Comparison of ENCODE assay signal across 9 cellular contexts in genomic region chr20:41249781-41250281, GRCh38.
DNase-seq lines count a peak whose midpoint lies in the region; ATAC-seq and TF ChIP-seq lines count a peak whose summit lies in the region.
"Had no signal": no experiment of that assay in that cellular context is flagged by ENCODE, and none has a peak within 500 bp of the region (broad histone marks: within the 10 kb centered on the region; RNA-seq: fewer than 3 reads in every experiment).

No MANE protein-coding gene starts in this region.

- H3K4me1 ChIP-seq in cardiac muscle cell (ENCODE audit: low read depth): peaks cover 8% of the 10 kb centered on the region
- peaks cover 0 to 69% (median 62%) of the 10 kb centered on the region in 4 donors for H3K4me1 ChIP-seq in sigmoid colon

- H3K27ac Mint-ChIP-seq in T-helper 2 cell treated with Interferon-gamma antibody and Interleukin-4, amounts not matched to agents 5 μg/mL and 100 μg/mL, for 36 hours: no peak overlapping the region
- H3K27ac Mint-ChIP-seq in activated CD4-positive, alpha-beta T cell treated with anti-CD3 and anti-CD28 coated beads, Interleukin-2, amount 10 ng/mL, durations not matched to agents 24 days and 14 days: no peak overlapping the region
- H3K27ac Mint-ChIP-seq: activated naive CD4-positive, alpha-beta T cell treated with anti-CD3 and anti-CD28 coated beads, Interleukin-2, amount 50 U/mL, for 24 hours had no signal

- peaks cover 7% of the 10 kb centered on the region for H3K4me1 Mint-ChIP-seq in T-helper 2 cell treated with Interferon-gamma antibody and Interleukin-4, amounts not matched to agents 5 μg/mL and 100 μg/mL, for 36 hours (ENCODE audit: low read depth)
- H3K4me1 Mint-ChIP-seq in activated CD4-positive, alpha-beta T cell treated with anti-CD3 and anti-CD28 coated beads, Interleukin-2, amount 10 ng/mL, durations not matched to agents 24 days and 14 days: no peaks in the 10 kb centered on the region

- DNase-seq in cardiac muscle cell (ENCODE audit: low read depth in 1 of 2, low spot score in 1 of 2) (peak; percentile 22 to 69), Right ventricle myocardium inferior (ENCODE audit: missing footprints) (no peak), left ventricle myocardium superior (no peak), sigmoid colon (peak; percentile 82)
- no peak for DNase-seq in T-helper 2 cell treated with Interferon-gamma antibody and Interleukin-4, amounts not matched to agents 5 μg/mL and 100 μg/mL, for 36 hours (ENCODE audit: low spot score)
- DNase-seq in activated CD4-positive, alpha-beta T cell treated with anti-CD3 and anti-CD28 coated beads, Interleukin-2, amount 10 ng/mL, durations not matched to agents 24 days and 14 days: no peak

- H3K36me3 Mint-ChIP-seq in T-helper 2 cell treated with Interferon-gamma antibody and Interleukin-4, amounts not matched to agents 5 μg/mL and 100 μg/mL, for 36 hours (ENCODE audit: low read depth): no peaks in the 10 kb centered on the region
- H3K36me3 Mint-ChIP-seq in activated CD4-positive, alpha-beta T cell treated with anti-CD3 and anti-CD28 coated beads, Interleukin-2, amount 10 ng/mL, durations not matched to agents 24 days and 14 days (ENCODE audit: low read depth): no peaks in the 10 kb centered on the region
- H3K36me3 Mint-ChIP-seq: activated naive CD4-positive, alpha-beta T cell treated with anti-CD3 and anti-CD28 coated beads, Interleukin-2, amount 50 U/mL, for 24 hours had no signal

- no peak for TF ChIP-seq EP300 in sigmoid colon (IDR thresholded peaks at IDR 0.05)

- H3K4me3 Mint-ChIP-seq in T-helper 2 cell treated with Interferon-gamma antibody and Interleukin-4, amounts not matched to agents 5 μg/mL and 100 μg/mL, for 36 hours: no peak overlapping the region
- H3K4me3 Mint-ChIP-seq in activated CD4-positive, alpha-beta T cell treated with anti-CD3 and anti-CD28 coated beads, Interleukin-2, amount 10 ng/mL, durations not matched to agents 24 days and 14 days: no peak overlapping the region
- H3K4me3 Mint-ChIP-seq: activated naive CD4-positive, alpha-beta T cell treated with anti-CD3 and anti-CD28 coated beads, Interleukin-2, amount 50 U/mL, for 24 hours had no signal

- intact Hi-C loops in Right ventricle myocardium inferior (cut with DNase I) (loop anchor here (2.0 to 5.0 kb wide), 3 partner anchors 67 to 87 kb away; partner anchors contain the start of gene ZHX3), left ventricle myocardium superior (cut with micrococcal nuclease) (loop anchor here (10.0 kb wide), 1 partner anchor 65 kb away; the partner anchor contains the start of gene ZHX3), sigmoid colon (cut with DNase I) (loop anchor here (5.0 kb wide), 1 partner anchor 87 kb away; no protein-coding TSS in a partner anchor)
- intact Hi-C loops in activated CD4-positive, alpha-beta T cell treated with anti-CD3 and anti-CD28 coated beads, Interleukin-2, amount 10 ng/mL, durations not matched to agents 24 days and 14 days (cut with micrococcal nuclease): no loop called here

- H3K27ac ChIP-seq in cardiac muscle cell (no peak overlapping the region), VCaP (peak overlapping the region; percentile 70), sigmoid colon (peak overlapping the region; percentile 85 to 93 (median 91))

- H3K36me3 ChIP-seq in cardiac muscle cell: no peaks in the 10 kb centered on the region
- no peaks in the 10 kb centered on the region for H3K36me3 ChIP-seq in sigmoid colon

- ATAC-seq in Right ventricle myocardium inferior (no peak), left ventricle myocardium superior (peak; percentile 14), GM19397 (IDR thresholded peaks at IDR 0.05; ENCODE audit: unreplicated experiment) (no peak)

- TF ChIP-seq CTCF in cardiac muscle cell (IDR thresholded peaks at IDR 0.05; ENCODE audit: low read depth, low read length) (peak; percentile 31), VCaP (conservative IDR thresholded peaks at IDR 0.05) (peak; percentile 25), sigmoid colon (IDR thresholded peaks at IDR 0.05) (peak in 1 of 4 experiments; percentile 27)

- H3K4me3 ChIP-seq in cardiac muscle cell (no peak overlapping the region), sigmoid colon (no peak overlapping the region)

- no peak for TF ChIP-seq POLR2A in sigmoid colon (IDR thresholded peaks at IDR 0.05)

- H3K27me3 Mint-ChIP-seq in T-helper 2 cell treated with Interferon-gamma antibody and Interleukin-4, amounts not matched to agents 5 μg/mL and 100 μg/mL, for 36 hours (ENCODE audit: low read depth): no peaks in the 10 kb centered on the region
- no peaks in the 10 kb centered on the region for H3K27me3 Mint-ChIP-seq in activated CD4-positive, alpha-beta T cell treated with anti-CD3 and anti-CD28 coated beads, Interleukin-2, amount 10 ng/mL, durations not matched to agents 24 days and 14 days
- H3K27me3 Mint-ChIP-seq: activated naive CD4-positive, alpha-beta T cell treated with anti-CD3 and anti-CD28 coated beads, Interleukin-2, amount 50 U/mL, for 24 hours had no signal

- H3K9me3 ChIP-seq in cardiac muscle cell (ENCODE audit: low read depth) (no peaks in the 10 kb centered on the region), sigmoid colon (no peaks in the 10 kb centered on the region)

- no peaks in the 10 kb centered on the region for H3K27me3 ChIP-seq in cardiac muscle cell
- no peaks in the 10 kb centered on the region for H3K27me3 ChIP-seq in sigmoid colon

- WGBS in sigmoid colon, 2 donors: 68 to 83% methylated on average over 4 of the region's 4 CpGs

- no peaks in the 10 kb centered on the region for H3K9me3 Mint-ChIP-seq in T-helper 2 cell treated with Interferon-gamma antibody and Interleukin-4, amounts not matched to agents 5 μg/mL and 100 μg/mL, for 36 hours
- H3K9me3 Mint-ChIP-seq in activated CD4-positive, alpha-beta T cell treated with anti-CD3 and anti-CD28 coated beads, Interleukin-2, amount 10 ng/mL, durations not matched to agents 24 days and 14 days: no peaks in the 10 kb centered on the region
- H3K9me3 Mint-ChIP-seq: activated naive CD4-positive, alpha-beta T cell treated with anti-CD3 and anti-CD28 coated beads, Interleukin-2, amount 50 U/mL, for 24 hours had no signal

Comparison
In these comparisons a context has a peak if more than half of its experiments do, and no peak if none do; other contexts are left out.
1. DNase-seq: peak in cardiac muscle cell (2 of 2) and sigmoid colon (single experiment); none in Right ventricle myocardium inferior (single experiment), left ventricle myocardium superior (single experiment), T-helper 2 cell treated with Interferon-gamma antibody and Interleukin-4, amounts not matched to agents 5 μg/mL and 100 μg/mL, for 36 hours (single experiment) and activated CD4-positive, alpha-beta T cell treated with anti-CD3 and anti-CD28 coated beads, Interleukin-2, amount 10 ng/mL, durations not matched to agents 24 days and 14 days (single experiment).